8 cellular contexts compared by ENCODE assay signal in the genomic region with DNA sequence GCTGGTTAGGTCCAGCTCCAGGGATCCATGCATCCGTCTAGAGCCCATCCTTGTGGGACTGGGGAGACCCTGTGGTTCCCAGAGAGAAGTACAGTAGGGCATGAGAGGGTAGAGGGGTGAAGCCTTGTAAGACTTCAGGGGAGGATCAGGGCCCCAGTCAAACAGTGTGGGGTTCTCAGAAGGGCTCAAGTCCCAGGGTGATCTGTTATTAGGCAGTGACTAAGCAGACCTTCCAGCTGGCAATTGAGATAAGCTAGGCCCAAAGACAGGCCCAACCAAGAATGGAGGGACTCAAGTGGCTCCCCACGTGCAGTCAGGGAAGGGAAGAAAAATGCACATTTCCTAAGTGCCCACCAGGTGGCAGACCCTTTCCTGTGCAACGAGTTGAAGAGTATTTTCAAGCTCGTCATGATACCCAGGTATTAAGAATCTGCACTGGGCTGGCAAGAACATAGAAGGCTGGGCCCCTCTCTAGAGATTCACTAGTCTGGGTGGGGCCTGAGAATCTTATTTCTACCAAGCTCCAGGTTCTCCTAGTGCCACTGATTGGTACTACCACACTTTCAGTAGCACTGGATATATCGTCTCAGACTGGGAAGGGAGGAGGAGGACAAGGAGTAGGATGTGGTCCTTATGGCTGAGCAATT.
DNase-seq lines count a peak whose midpoint lies in the region; ATAC-seq, FAIRE-seq and TF ChIP-seq lines count a peak whose summit lies in the region.

No MANE protein-coding gene starts in this region.

- 38 to 59% methylated on average over 3 to 5 of the region's 5 CpGs for WGBS in endodermal cell (ENCODE audit: insufficient coverage in 1 of 2, insufficient read length in 1 of 2), 2 experiments
- WGBS in transverse colon (ENCODE audit: low coverage in 1 of 2), 2 donors = 0 to 44% methylated on average over 3 to 5 of the region's 5 CpGs

- no peak for TF ChIP-seq POLR2A in transverse colon (IDR thresholded peaks at IDR 0.05)

- H3K27ac Mint-ChIP-seq in endodermal cell = no peak overlapping the region
- H3K27ac Mint-ChIP-seq in mesothelial cell of epicardium = no peak overlapping the region

- TF ChIP-seq EP300 in transverse colon (IDR thresholded peaks at IDR 0.05; ENCODE audit: low read depth) = no peak

- in situ Hi-C loops in transverse colon (cut with MboI; ENCODE audit: low pct_ligation_motif_present in 1 of 4, low pct_unique_long_range_greater_than_20kb in 1 of 4, low sequenced_read_pairs in 3 of 4) = no loop called here

- no peaks in the 10 kb centered on the region for H3K36me3 ChIP-seq in endodermal cell (ENCODE audit: control insufficient read depth, insufficient read depth, low read length)
- H3K36me3 ChIP-seq in transverse colon = no peaks in the 10 kb centered on the region

- no peaks in the 10 kb centered on the region for H3K27me3 ChIP-seq in endodermal cell (ENCODE audit: control insufficient read depth, insufficient read depth, low read length, poor library complexity, severe bottlenecking)
- no peaks in the 10 kb centered on the region for H3K27me3 ChIP-seq in transverse colon

- H3K9me3 Mint-ChIP-seq in endodermal cell (no peaks in the 10 kb centered on the region), mesothelial cell of epicardium (no peaks in the 10 kb centered on the region)

- H3K36me3 Mint-ChIP-seq in endodermal cell (ENCODE audit: low read depth) = no peaks in the 10 kb centered on the region
- H3K36me3 Mint-ChIP-seq in mesothelial cell of epicardium = no peaks in the 10 kb centered on the region

- intact Hi-C loops in transverse colon (cut with DNase I; ENCODE audit: low total_unique reads) = no loop called here

- ATAC-seq in GM21717 (IDR thresholded peaks at IDR 0.05; ENCODE audit: unreplicated experiment) (peak; percentile 92), SK-N-SH treated with all-trans-retinoic acid at 6 μM for 48 hours (peak; percentile 94)

- H3K9me3 ChIP-seq in endodermal cell (ENCODE audit: control insufficient read depth, low read length) (no peaks in the 10 kb centered on the region), transverse colon (no peaks in the 10 kb centered on the region)

- H3K4me1 ChIP-seq in endodermal cell (ENCODE audit: control insufficient read depth, insufficient read depth, low read length) = no peaks in the 10 kb centered on the region
- peaks cover 0 to 4% (median 0%) of the 10 kb centered on the region in 4 donors for H3K4me1 ChIP-seq in transverse colon

- peak; percentile 41 for DNase-seq in SKM-1 treated with dmso at 0.1 percent for 144 hours (lab: John Stamatoyannopoulos, UW; ENCODE audit: unreplicated experiment)
- no peak for DNase-seq in SKM-1 (lab: John Stamatoyannopoulos, UW; ENCODE audit: unreplicated experiment)
- DNase-seq in HTR-8/SVneo (ENCODE audit: insufficient read length, low spot score) = peak; percentile 46
- peak; percentile 79 for DNase-seq in endodermal cell
- DNase-seq in mesothelial cell of epicardium (ENCODE audit: low spot score in 2 of 2, unreplicated experiment in 2 of 2) = peak in 1 of 2 experiments; percentile 39
- peak; percentile 18 for DNase-seq in transverse colon

- FAIRE-seq in HTR-8/SVneo (lab: Jason Lieb, UNC) = peak; percentile 42

- no peaks in the 10 kb centered on the region for H3K4me1 Mint-ChIP-seq in endodermal cell
- H3K4me1 Mint-ChIP-seq in mesothelial cell of epicardium = peaks cover 11% of the 10 kb centered on the region

- H3K27ac ChIP-seq in endodermal cell (ENCODE audit: low read depth, low read length) = no peak overlapping the region
- H3K27ac ChIP-seq in transverse colon = no peak overlapping the region

- H3K27me3 Mint-ChIP-seq in endodermal cell (ENCODE audit: insufficient read depth) (no peaks in the 10 kb centered on the region), mesothelial cell of epicardium (ENCODE audit: low read depth) (peaks cover 8% of the 10 kb centered on the region)

- no peak overlapping the region for H3K9ac ChIP-seq in endodermal cell (ENCODE audit: extremely low read depth, low read length, poor library complexity, severe bottlenecking)

- H3K4me3 ChIP-seq in endodermal cell (ENCODE audit: low read length) = no peak overlapping the region
- H3K4me3 ChIP-seq in transverse colon = no peak overlapping the region

- peak; percentile 84 for TF ChIP-seq CTCF in endodermal cell (conservative IDR thresholded peaks at IDR 0.05)
- TF ChIP-seq CTCF in mesothelial cell of epicardium (IDR thresholded peaks at IDR 0.05; ENCODE audit: unreplicated experiment) = peak; percentile 77
- TF ChIP-seq CTCF in transverse colon (IDR thresholded peaks at IDR 0.05) = peak; percentile 43 to 61 (median 51)

- H3K4me3 Mint-ChIP-seq in endodermal cell (no peak overlapping the region), mesothelial cell of epicardium (no peak overlapping the region)

TF ChIP-seq in SK-N-SH treated with all-trans-retinoic acid at 6 μM for 48 hours, 23 proteins besides CTCF, POLR2A, EP300 and RAD21:
- TF ChIP-seq, protein P1, sequence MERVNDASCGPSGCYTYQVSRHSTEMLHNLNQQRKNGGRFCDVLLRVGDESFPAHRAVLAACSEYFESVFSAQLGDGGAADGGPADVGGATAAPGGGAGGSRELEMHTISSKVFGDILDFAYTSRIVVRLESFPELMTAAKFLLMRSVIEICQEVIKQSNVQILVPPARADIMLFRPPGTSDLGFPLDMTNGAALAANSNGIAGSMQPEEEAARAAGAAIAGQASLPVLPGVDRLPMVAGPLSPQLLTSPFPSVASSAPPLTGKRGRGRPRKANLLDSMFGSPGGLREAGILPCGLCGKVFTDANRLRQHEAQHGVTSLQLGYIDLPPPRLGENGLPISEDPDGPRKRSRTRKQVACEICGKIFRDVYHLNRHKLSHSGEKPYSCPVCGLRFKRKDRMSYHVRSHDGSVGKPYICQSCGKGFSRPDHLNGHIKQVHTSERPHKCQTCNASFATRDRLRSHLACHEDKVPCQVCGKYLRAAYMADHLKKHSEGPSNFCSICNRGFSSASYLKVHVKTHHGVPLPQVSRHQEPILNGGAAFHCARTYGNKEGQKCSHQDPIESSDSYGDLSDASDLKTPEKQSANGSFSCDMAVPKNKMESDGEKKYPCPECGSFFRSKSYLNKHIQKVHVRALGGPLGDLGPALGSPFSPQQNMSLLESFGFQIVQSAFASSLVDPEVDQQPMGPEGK (CRISPR knock-in tag; IDR thresholded peaks at IDR 0.05; ENCODE audit: borderline replicate concordance) = no peak
- peak; percentile 42; the same call in 1 of the 2 replicates for TF ChIP-seq PPARA (CRISPR knock-in tag; IDR thresholded peaks at IDR 0.05; ENCODE audit: borderline replicate concordance)
- TF ChIP-seq, protein P2, sequence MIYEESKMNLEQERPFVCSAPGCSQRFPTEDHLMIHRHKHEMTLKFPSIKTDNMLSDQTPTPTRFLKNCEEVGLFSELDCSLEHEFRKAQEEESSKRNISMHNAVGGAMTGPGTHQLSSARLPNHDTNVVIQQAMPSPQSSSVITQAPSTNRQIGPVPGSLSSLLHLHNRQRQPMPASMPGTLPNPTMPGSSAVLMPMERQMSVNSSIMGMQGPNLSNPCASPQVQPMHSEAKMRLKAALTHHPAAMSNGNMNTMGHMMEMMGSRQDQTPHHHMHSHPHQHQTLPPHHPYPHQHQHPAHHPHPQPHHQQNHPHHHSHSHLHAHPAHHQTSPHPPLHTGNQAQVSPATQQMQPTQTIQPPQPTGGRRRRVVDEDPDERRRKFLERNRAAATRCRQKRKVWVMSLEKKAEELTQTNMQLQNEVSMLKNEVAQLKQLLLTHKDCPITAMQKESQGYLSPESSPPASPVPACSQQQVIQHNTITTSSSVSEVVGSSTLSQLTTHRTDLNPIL (CRISPR knock-in tag; IDR thresholded peaks at IDR 0.05; ENCODE audit: low read depth) = no peak
